8 cellular contexts compared by ENCODE assay signal in genomic region chr1:30111431-30111830, GRCh38.
DNase-seq lines count a peak whose midpoint lies in the region; TF ChIP-seq lines count a peak whose summit lies in the region.

No MANE protein-coding gene starts in this region.

- H3K27ac ChIP-seq in substantia nigra (ENCODE audit: low read depth, low read length, poor library complexity, severe bottlenecking) = no peak overlapping the region

- DNase-seq in A172 (ENCODE audit: low spot score) = peak; percentile 29
- peak; percentile 40 for DNase-seq in ELR (ENCODE audit: low read depth)
- peak; percentile 60 for DNase-seq in NCI-H2227 treated with DMSO at 0.1 percent for 48 hours (lab: John Stamatoyannopoulos, UW)
- peak; percentile 26 for DNase-seq in astrocyte of the spinal cord (ENCODE audit: low read depth, low spot score)
- peak; percentile 69 for DNase-seq in inferior parietal cortex (ENCODE audit: extremely low spot score)
- DNase-seq in substantia nigra (lab: John Stamatoyannopoulos, UW) = peak in 33 of 49 donors; percentile 0 to 56 (median 16)
- no peak for DNase-seq in GDM1 (lab: John Stamatoyannopoulos, UW)
- no peak for DNase-seq in SIG-M5 (lab: John Stamatoyannopoulos, UW)

- peak; percentile 71 for TF ChIP-seq CTCF in astrocyte of the spinal cord (IDR thresholded peaks at IDR 0.05; ENCODE audit: low read depth, low read length)

- H3K4me3 ChIP-seq in astrocyte of the spinal cord (ENCODE audit: low read depth, low read length) = no peak overlapping the region

- in situ Hi-C loops in astrocyte of the spinal cord (cut with HindIII; ENCODE audit: low sequenced_read_pairs) = no loop called here

Comparison
In these comparisons a context has a peak if more than half of its experiments do, and no peak if none do; other contexts are left out.
1. DNase-seq: peak in A172 (single experiment), ELR (single experiment), NCI-H2227 treated with DMSO at 0.1 percent for 48 hours (single experiment), astrocyte of the spinal cord (single experiment), inferior parietal cortex (single experiment) and substantia nigra (33 of 49); none in GDM1 (single experiment) and SIG-M5 (single experiment).